ENCODE assay signal across 9 cellular contexts in the genomic region with DNA sequence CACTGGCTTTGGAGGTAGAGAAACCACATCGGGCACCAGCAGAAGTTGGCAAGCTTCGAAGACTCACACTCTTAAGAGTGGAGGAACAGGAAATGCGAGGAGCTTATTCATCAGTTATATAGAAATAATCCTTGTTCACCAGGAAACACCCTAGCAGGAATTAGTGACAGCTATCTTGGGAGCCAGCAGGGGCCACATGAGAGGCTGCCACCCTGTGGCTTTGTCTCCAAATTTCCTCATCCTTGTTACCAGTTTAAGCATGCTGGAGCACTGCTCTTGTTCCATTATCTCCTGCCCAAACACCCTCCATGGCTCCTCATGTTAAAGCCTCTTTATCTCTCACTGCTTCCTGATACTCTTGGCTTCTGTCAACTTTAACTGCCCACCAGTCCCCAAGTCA.
A peak's percentile ranks its signal among the peaks of the same experiment; 100 is the strongest.
DNase-seq lines count a peak whose midpoint lies in the region; ATAC-seq and TF ChIP-seq lines count a peak whose summit lies in the region.
"Had no signal": no experiment of that assay in that cellular context is flagged by ENCODE, and none has a peak within 500 bp of the region (broad histone marks: within the 10 kb centered on the region; RNA-seq: fewer than 3 reads in every experiment).

No MANE protein-coding gene starts in this region.

- peak in 3 of 6 experiments; percentile 19 to 38 (median 25) for TF ChIP-seq CTCF in thyroid gland (IDR thresholded peaks at IDR 0.05)

- H3K36me3 ChIP-seq in SK-N-MC (ENCODE audit: insufficient read depth, low read length) (no peaks in the 10 kb centered on the region), thyroid gland (no peaks in the 10 kb centered on the region)
- H3K36me3 ChIP-seq: sigmoid colon had no signal

- no peaks in the 10 kb centered on the region for H3K27me3 ChIP-seq in thyroid gland
- H3K27me3 ChIP-seq: sigmoid colon had no signal

- peak overlapping the region; percentile 17 for H3K9ac ChIP-seq in SK-N-MC (ENCODE audit: insufficient read length)

- H3K27ac ChIP-seq in SK-N-MC (peak overlapping the region; percentile 77), thyroid gland (peak overlapping the region in 1 of 3 donors; percentile 74)
- H3K27ac ChIP-seq: sigmoid colon had no signal

- H3K4me1 ChIP-seq in thyroid gland = peaks cover 30 to 55% of the 10 kb centered on the region in 2 donors

- WGBS in thyroid gland, 2 donors = 40 to 43% methylated on average over 3 of the region's 3 CpGs

- intact Hi-C loops in left ventricle myocardium superior (cut with micrococcal nuclease) = no loop called here
- intact Hi-C loops in thyroid gland (cut with DNase I) = no loop called here

- TF ChIP-seq POLR2A in thyroid gland (IDR thresholded peaks at IDR 0.05) = no peak

- peak; percentile 51 for DNase-seq in DMS153 (lab: John Stamatoyannopoulos, UW)
- no peak for DNase-seq in DMS153 treated with DMSO at 0.1 percent for 48 hours (lab: John Stamatoyannopoulos, UW; ENCODE audit: unreplicated experiment)
- peak; percentile 87 for DNase-seq in SK-N-MC (ENCODE audit: low read depth, low spot score)
- peak; percentile 35 for DNase-seq in left ventricle myocardium superior
- DNase-seq in thyroid gland = peak; percentile 31 to 32
- no peak for DNase-seq in activated naive CD4-positive, alpha-beta T cell (lab: John Stamatoyannopoulos, UW)
- no peak for DNase-seq in AG08395 (ENCODE audit: low spot score)
- DNase-seq in amniotic stem cell (lab: John Stamatoyannopoulos, UW) = no peak
- DNase-seq: sigmoid colon had no signal

- H3K4me3 ChIP-seq in SK-N-MC = peak overlapping the region; percentile 60
- H3K4me3 ChIP-seq in thyroid gland (replicated peaks in 1 of 3) = no peak overlapping the region
- H3K4me3 ChIP-seq: sigmoid colon had no signal

- H3K9me3 ChIP-seq in SK-N-MC (ENCODE audit: low read depth, low read length) = no peaks in the 10 kb centered on the region
- H3K9me3 ChIP-seq in thyroid gland = no peaks in the 10 kb centered on the region
- H3K9me3 ChIP-seq: sigmoid colon had no signal

- ATAC-seq in left ventricle myocardium superior = peak; percentile 45

Comparison
In these comparisons a context has a peak if more than half of its experiments do, and no peak if none do; other contexts are left out.
1. DNase-seq: peak in DMS153 (single experiment), SK-N-MC (single experiment), left ventricle myocardium superior (single experiment) and thyroid gland (2 of 2); none in DMS153 treated with DMSO at 0.1 percent for 48 hours (single experiment), activated naive CD4-positive, alpha-beta T cell (0 of 4), AG08395 (single experiment) and amniotic stem cell (single experiment).